Comparison of ENCODE assay signal across 16 cellular contexts in genomic region chr9:91428431-91428830, GRCh38. TPM values are rescaled to one million over a fixed set of nuclear protein-coding genes. Genes with fewer than 3 reads are reported as not detected.
DNase-seq lines count a peak whose midpoint lies in the region; ATAC-seq and TF ChIP-seq lines count a peak whose summit lies in the region.
"Had no signal": no experiment of that assay in that cellular context is flagged by ENCODE, and none has a peak within 500 bp of the region (broad histone marks: within the 10 kb centered on the region; RNA-seq: fewer than 3 reads in every experiment).

No MANE protein-coding gene starts in this region.

- H3K27ac ChIP-seq in ACC112 (ENCODE audit: low read depth, low read length) (peak overlapping the region; percentile 61), IMR-90 (ENCODE audit: insufficient read depth, low read length) (peak overlapping the region; percentile 75; the same call in 1 of the 2 replicates), osteoblast (ENCODE audit: low read depth, low read length) (peak overlapping the region; percentile 53)

- no peaks in the 10 kb centered on the region for H3K27me3 Mint-ChIP-seq in dendritic cell treated with granulocyte-macrophage colony-stimulating factor and Interleukin-4, amounts not matched to agents 40 ng/mL and 50 ng/mL, for 4 days
- H3K27me3 Mint-ChIP-seq: effector memory CD8-positive, alpha-beta T cell had no signal

- H3K36me3 ChIP-seq in ACC112 (ENCODE audit: insufficient read depth, low read length) (no peaks in the 10 kb centered on the region), IMR-90 (ENCODE audit: control insufficient read depth, insufficient read depth, low read length) (no peaks in the 10 kb centered on the region), osteoblast (ENCODE audit: insufficient read depth, low read length) (no peaks in the 10 kb centered on the region)

- peak overlapping the region in 1 of 2 experiments; percentile 37; a peak in 1 of 4 replicates for H4K8ac ChIP-seq in IMR-90 (ENCODE audit: low read depth in 2 of 2, low read length in 2 of 2)

- POLR2A ChIA-PET in IMR-90 (lab: Charles Lee; ENCODE audit: unreplicated experiment) = interaction anchor here (0.6 kb wide), 1 partner anchor 299 kb away, joined by 5 read pairs; no protein-coding TSS in a partner anchor

- H3K36me3 Mint-ChIP-seq in dendritic cell treated with granulocyte-macrophage colony-stimulating factor and Interleukin-4, amounts not matched to agents 40 ng/mL and 50 ng/mL, for 4 days (ENCODE audit: low read depth) = peaks cover 8% of the 10 kb centered on the region
- H3K36me3 Mint-ChIP-seq: naive thymus-derived CD4-positive, alpha-beta T cell had no signal

- TF ChIP-seq RAD21 in IMR-90 (IDR thresholded peaks at IDR 0.05; ENCODE audit: low read length) = no peak

- 0 out of 2 replicates have a peak overlapping the region, but pooled peaks have one; percentile 8 for H4K91ac ChIP-seq in IMR-90 (ENCODE audit: insufficient read depth, low read depth, low read length)

- peaks cover 42% of the 10 kb centered on the region for H3K4me1 Mint-ChIP-seq in dendritic cell treated with granulocyte-macrophage colony-stimulating factor and Interleukin-4, amounts not matched to agents 40 ng/mL and 50 ng/mL, for 4 days (ENCODE audit: low read depth)

- peak overlapping the region; percentile 76 for H3K18ac ChIP-seq in IMR-90 (ENCODE audit: low read depth, low read length)

- H3K4me3 ChIP-seq in ACC112 (ENCODE audit: low read depth, low read length) = no peak overlapping the region
- H3K4me3 ChIP-seq in IMR-90 (ENCODE audit: insufficient read depth, low read depth, low read length) = no peak overlapping the region
- H3K4me3 ChIP-seq in osteoblast (ENCODE audit: insufficient read depth, low read length) = no peak overlapping the region

- peak overlapping the region; percentile 27; the same call in 1 of the 2 replicates for H2AK5ac ChIP-seq in IMR-90 (ENCODE audit: low read depth, low read length)

- no peak overlapping the region for H3K4me3 Mint-ChIP-seq in dendritic cell treated with granulocyte-macrophage colony-stimulating factor and Interleukin-4, amounts not matched to agents 40 ng/mL and 50 ng/mL, for 4 days
- H3K4me3 Mint-ChIP-seq: activated CD8-positive, alpha-beta T cell treated with anti-CD3 and anti-CD28 coated beads, Interleukin-2, amount 10 ng/mL, durations not matched to agents 7 days and 5 days; activated naive CD8-positive, alpha-beta T cell treated with anti-CD3 and anti-CD28 coated beads, Interleukin-2, amount 50 U/mL, for 24 hours; effector memory CD8-positive, alpha-beta T cell; naive thymus-derived CD4-positive, alpha-beta T cell had no signal

- in situ Hi-C loops in IMR-90 (cut with MboI; ENCODE audit: low sequenced_read_pairs) = loop anchor here (5.0 kb wide), 1 partner anchor 69 kb away; no protein-coding TSS in a partner anchor
- in situ Hi-C loops in GM13976 (cut with MboI; ENCODE audit: low sequenced_read_pairs, unreplicated experiment) = loop anchor here (5.0 to 10.0 kb wide), 2 partner anchors 384 to 511 kb away; no protein-coding TSS in a partner anchor

- H3K23ac ChIP-seq in IMR-90 (ENCODE audit: low read depth, low read length) = no peak overlapping the region

- H2BK15ac ChIP-seq in IMR-90 (ENCODE audit: low read depth, low read length) = peak overlapping the region; percentile 69; the same call in 1 of the 3 replicates

- H3K9ac ChIP-seq in IMR-90 (ENCODE audit: low read depth, low read length) = no peak overlapping the region

- 0 out of 2 replicates have a peak overlapping the region, but pooled peaks have one; percentile 12 for H2BK20ac ChIP-seq in IMR-90 (ENCODE audit: low read depth, low read length)

- H2AK9ac ChIP-seq in IMR-90 (replicated peaks; ENCODE audit: low read depth, low read length, poor library complexity) = no peak overlapping the region

- DNase-seq in IMR-90 (no peak), osteoblast (ENCODE audit: insufficient read length, low spot score, missing footprints) (no peak), GM13976 (ENCODE audit: low spot score) (no peak), cortex of kidney (lab: John Stamatoyannopoulos, UW) (no peak)
- DNase-seq: activated CD8-positive, alpha-beta T cell treated with anti-CD3 and anti-CD28 coated beads, Interleukin-2, amount 10 ng/mL, durations not matched to agents 7 days and 5 days; activated naive CD8-positive, alpha-beta T cell treated with anti-CD3 and anti-CD28 coated beads, Interleukin-2, amount 50 U/mL, for 24 hours; central memory CD4-positive, alpha-beta T cell; effector memory CD8-positive, alpha-beta T cell; naive thymus-derived CD4-positive, alpha-beta T cell; NCI-H2029; NCI-H524 treated with DMSO at 0.1 percent for 48 hours; substantia nigra had no signal

- H3K14ac ChIP-seq in IMR-90 (replicated peaks; ENCODE audit: low read depth, low read length) = peak overlapping the region; percentile 32; the same call in 1 of the 2 replicates

- WGBS in IMR-90 (ENCODE audit: extremely low coverage in 2 of 2, insufficient read length in 1 of 2), 2 experiments = no CpG with 5 or more reads among the region's 3 CpGs

- TF ChIP-seq POLR2A in IMR-90 (IDR thresholded peaks at IDR 0.05; ENCODE audit: low read depth, low read length) = no peak

- dilution Hi-C loops in IMR-90 (cut with HindIII; ENCODE audit: low sequenced_read_pairs, unreplicated experiment) = no loop called here

- H3K56ac ChIP-seq in IMR-90 (ENCODE audit: extremely low read depth, insufficient read depth, low read length) = no peak overlapping the region

- peak overlapping the region; percentile 66 for H4K5ac ChIP-seq in IMR-90 (ENCODE audit: low read depth, low read length)

- no peak overlapping the region for H2AFZ ChIP-seq in ACC112 (ENCODE audit: low read length, unreplicated experiment)
- no peak overlapping the region for H2AFZ ChIP-seq in IMR-90 (replicated peaks; ENCODE audit: low read length, poor library complexity)
- H2AFZ ChIP-seq in osteoblast (ENCODE audit: low read length) = no peak overlapping the region

- H3K27me3 ChIP-seq in ACC112 (ENCODE audit: insufficient read depth, low read length) (no peaks in the 10 kb centered on the region), IMR-90 (ENCODE audit: control insufficient read depth, insufficient read depth, low read length) (no peaks in the 10 kb centered on the region), osteoblast (ENCODE audit: insufficient read depth, low read length) (no peaks in the 10 kb centered on the region)

- CTCF ChIA-PET in IMR-90 (lab: Yijun Ruan, JAX) = interaction anchor here (0.9 kb wide), 2 partner anchors 301 to 443 kb away, joined by 3 read pairs; no protein-coding TSS in a partner anchor

- peaks cover 8% of the 10 kb centered on the region; the same call in 1 of the 2 replicates for H3K9me1 ChIP-seq in IMR-90 (ENCODE audit: insufficient read depth, low read length)

- no TSS peak for BruUV-seq in IMR-90 (replicated peaks; lab: Mats Ljungman, UMichigan)

- peaks cover 29% of the 10 kb centered on the region for H3K4me1 ChIP-seq in ACC112 (ENCODE audit: control insufficient read depth, insufficient read depth, low read length, unreplicated experiment)
- peaks cover 9% of the 10 kb centered on the region for H3K4me1 ChIP-seq in IMR-90 (ENCODE audit: control insufficient read depth, insufficient read depth, low read length)
- H3K4me1 ChIP-seq in osteoblast (ENCODE audit: insufficient read depth, low read length) = peaks cover 33% of the 10 kb centered on the region

- ATAC-seq in IMR-90 (ENCODE audit: low read depth) (no peak), GM18873 (IDR thresholded peaks at IDR 0.05; ENCODE audit: low FRiP score, unreplicated experiment) (no peak), GM21423 (IDR thresholded peaks at IDR 0.05; ENCODE audit: unreplicated experiment) (no peak)
- ATAC-seq: activated CD8-positive, alpha-beta T cell treated with anti-CD3 and anti-CD28 coated beads, Interleukin-2, amount 10 ng/mL, durations not matched to agents 7 days and 5 days; activated naive CD8-positive, alpha-beta T cell treated with anti-CD3 and anti-CD28 coated beads, Interleukin-2, amount 50 U/mL, for 24 hours; effector memory CD8-positive, alpha-beta T cell; naive thymus-derived CD4-positive, alpha-beta T cell had no signal

- intact Hi-C loops in IMR-90 (cut with micrococcal nuclease) = loop anchor here (5.0 kb wide), 1 partner anchor 54 kb away; no protein-coding TSS in a partner anchor
- intact Hi-C loops in dendritic cell treated with granulocyte-macrophage colony-stimulating factor and Interleukin-4, amounts not matched to agents 40 ng/mL and 50 ng/mL, for 4 days (cut with micrococcal nuclease) = loop anchor here (5.0 kb wide), 2 partner anchors 281 to 511 kb away; no protein-coding TSS in a partner anchor

- H2BK5ac ChIP-seq in IMR-90 (ENCODE audit: low read depth, low read length, poor library complexity, severe bottlenecking) = peak overlapping the region; percentile 19

- H3K4me2 ChIP-seq in IMR-90 (ENCODE audit: low read depth, low read length) (peak overlapping the region; percentile 24; the same call in 1 of the 2 replicates), osteoblast (ENCODE audit: insufficient read depth, low read length) (no peak overlapping the region)

- H3K79me2 ChIP-seq in ACC112 (ENCODE audit: control insufficient read depth, insufficient read depth, low read length, unreplicated experiment) (no peaks in the 10 kb centered on the region), osteoblast (ENCODE audit: insufficient read depth, low read length) (no peaks in the 10 kb centered on the region)

- H3K4ac ChIP-seq in IMR-90 (ENCODE audit: low read depth, low read length) = peak overlapping the region; percentile 22; the same call in 1 of the 2 replicates

- TF ChIP-seq CTCF in IMR-90 (conservative IDR thresholded peaks at IDR 0.05; ENCODE audit: low read depth, low read length) (no peak), osteoblast (IDR thresholded peaks at IDR 0.05; ENCODE audit: extremely low read depth, low read depth, low read length) (no peak), GM13976 (IDR thresholded peaks at IDR 0.05; ENCODE audit: borderline replicate concordance, control extremely low read depth, extremely low read depth, insufficient read depth, missing control alignments) (no peak)

- H4K20me1 ChIP-seq in IMR-90 (ENCODE audit: insufficient read depth, low read length) = no peaks in the 10 kb centered on the region
- no peaks in the 10 kb centered on the region for H4K20me1 ChIP-seq in osteoblast (ENCODE audit: insufficient read depth, low read length)

- H3K9me3 ChIP-seq in IMR-90 (ENCODE audit: control insufficient read depth, insufficient read depth, low read length) (no peaks in the 10 kb centered on the region), osteoblast (ENCODE audit: low read depth, low read length) (no peaks in the 10 kb centered on the region)

- H2BK120ac ChIP-seq in IMR-90 (ENCODE audit: low read depth, low read length) = peak overlapping the region; percentile 52; the same call in 1 of the 2 replicates

- no peaks in the 10 kb centered on the region for H3K9me3 Mint-ChIP-seq in dendritic cell treated with granulocyte-macrophage colony-stimulating factor and Interleukin-4, amounts not matched to agents 40 ng/mL and 50 ng/mL, for 4 days
- H3K9me3 Mint-ChIP-seq: activated naive CD8-positive, alpha-beta T cell treated with anti-CD3 and anti-CD28 coated beads, Interleukin-2, amount 50 U/mL, for 24 hours; effector memory CD8-positive, alpha-beta T cell; naive thymus-derived CD4-positive, alpha-beta T cell had no signal

- H3K27ac Mint-ChIP-seq in dendritic cell treated with granulocyte-macrophage colony-stimulating factor and Interleukin-4, amounts not matched to agents 40 ng/mL and 50 ng/mL, for 4 days = peak overlapping the region; percentile 14
- H3K27ac Mint-ChIP-seq: activated CD8-positive, alpha-beta T cell treated with anti-CD3 and anti-CD28 coated beads, Interleukin-2, amount 10 ng/mL, durations not matched to agents 7 days and 5 days; activated naive CD8-positive, alpha-beta T cell treated with anti-CD3 and anti-CD28 coated beads, Interleukin-2, amount 50 U/mL, for 24 hours; effector memory CD8-positive, alpha-beta T cell; naive thymus-derived CD4-positive, alpha-beta T cell had no signal

- H3K79me1 ChIP-seq in IMR-90 (ENCODE audit: low read depth in 1 of 2, low read length in 2 of 2) = peaks cover 0 to 20% of the 10 kb centered on the region in 2 experiments; a peak in 3 of 4 replicates

RNA-seq across cellular contexts. Expression of gene NFIL3, which starts 4.8 kb away (rescaled TPM):
- 27.6 and 29.4 TPM in 2 replicates for total RNA-seq in IMR-90 (2012; rRNA removed)
- polyA plus RNA-seq in IMR-90 (2012; rRNA removed) = 20.8 and 27.7 TPM in 2 replicates
- 11.9 and 12.8 TPM in 2 replicates for polyA plus RNA-seq in IMR-90 (2012; cell fraction: cytosol; rRNA removed)
- 6.6 and 66.1 TPM in 2 replicates for polyA plus RNA-seq in IMR-90 (2012; cell fraction: nucleus; rRNA removed; ENCODE audit: low replicate concordance)
- 26.1 and 28.3 TPM in 2 replicates for total RNA-seq in osteoblast
